Comparison of ENCODE assay signal across 1 cellular context in genomic region chr9:136697821-136698526, GRCh38.
TF ChIP-seq lines count a peak whose summit lies in the region.

No MANE protein-coding gene starts in this region.

TF ChIP-seq in liver, 16 proteins besides CTCF, POLR2A, EP300 and RAD21 (continued from another document):
- TF ChIP-seq REST (IDR thresholded peaks at IDR 0.05) (peak; percentile 28), GABPA (IDR thresholded peaks at IDR 0.05 in 1 of 2, conservative IDR thresholded peaks at IDR 0.05 in 1 of 2) (peak in 1 of 2 donors; percentile 11), YY1 (IDR thresholded peaks at IDR 0.05) (peak; percentile 49)
